24 cellular contexts compared by ENCODE assay signal in the genomic region with DNA sequence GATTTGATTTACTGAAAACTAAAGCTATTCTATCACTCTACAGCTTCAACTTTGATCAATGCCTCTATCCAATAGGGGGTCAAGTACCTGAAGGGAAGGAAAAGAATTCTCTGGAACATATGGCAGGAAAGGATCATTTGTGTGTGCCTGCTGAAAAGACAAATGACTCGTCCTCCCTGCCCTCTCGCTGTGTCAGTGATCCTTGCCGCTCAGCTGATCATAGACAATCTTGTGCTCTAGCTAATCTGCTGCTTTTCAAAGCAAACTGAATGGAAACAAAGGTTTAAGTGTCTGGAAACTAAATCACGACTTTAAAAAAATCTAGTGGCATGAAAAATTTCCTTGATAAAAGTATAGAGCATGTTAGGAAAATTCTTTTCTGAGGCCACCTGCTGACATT.
A peak's percentile ranks its signal among the peaks of the same experiment; 100 is the strongest.
DNase-seq lines count a peak whose midpoint lies in the region; ATAC-seq, FAIRE-seq and TF ChIP-seq lines count a peak whose summit lies in the region.
"Had no signal": no experiment of that assay in that cellular context is flagged by ENCODE, and none has a peak within 500 bp of the region (broad histone marks: within the 10 kb centered on the region; RNA-seq: fewer than 3 reads in every experiment).

No MANE protein-coding gene starts in this region.

- TF ChIP-seq CTCF in cardiac muscle cell (IDR thresholded peaks at IDR 0.05; ENCODE audit: low read depth, low read length) = no peak
- TF ChIP-seq CTCF in bronchial epithelial cell (IDR thresholded peaks at IDR 0.05; ENCODE audit: insufficient read depth, low read length, severe bottlenecking) = no peak

- DNase-seq in cardiac muscle cell (ENCODE audit: low read depth in 1 of 2, low spot score in 1 of 2) (no peak), cardiac septum (ENCODE audit: low spot score) (no peak), bronchial epithelial cell (ENCODE audit: low read depth) (no peak), medulla oblongata (ENCODE audit: extremely low spot score) (peak; percentile 14), sciatic nerve (ENCODE audit: low spot score) (no peak), NCI-H1694 (lab: John Stamatoyannopoulos, UW) (no peak), superior temporal gyrus (ENCODE audit: extremely low spot score) (no peak)
- DNase-seq: 8988T; CD4-positive, alpha-beta memory T cell; HCEC 1CT; KG1; NCI-H1092 treated with DMSO at 0.1 percent for 48 hours; NCI-H1436 treated with DMSO at 0.1 percent for 48 hours; NCI-H2029; NCI-H524 treated with DMSO at 0.1 percent for 48 hours; OCI-M1 had no signal

- H3K27me3 ChIP-seq in cardiac muscle cell = no peaks in the 10 kb centered on the region
- H3K27me3 ChIP-seq in bronchial epithelial cell (ENCODE audit: control insufficient read depth, insufficient read depth, low read length) = no peaks in the 10 kb centered on the region
- H3K27me3 ChIP-seq: BLaER1 treated with 17β-estradiol and CSF1 and Interleukin-3, amounts not matched to agents 10 nM and 100 nM had no signal

- H3K9me3 ChIP-seq in cardiac muscle cell (ENCODE audit: low read depth) = no peaks in the 10 kb centered on the region
- H3K9me3 ChIP-seq: BLaER1 treated with 17β-estradiol and CSF1 and Interleukin-3, amounts not matched to agents 10 nM and 100 nM had no signal

- peak; percentile 68 for FAIRE-seq in bronchial epithelial cell (lab: Jason Lieb, UNC)
- FAIRE-seq: G401.6, GM18507, HTR-8/SVneo, RCC 7860 had no signal

- peak overlapping the region; percentile 57 for H3K27ac ChIP-seq in cardiac muscle cell
- H3K27ac ChIP-seq: BLaER1 treated with 17β-estradiol and CSF1 and Interleukin-3, amounts not matched to agents 10 nM and 100 nM; SK-N-MC had no signal

- peak; percentile 61 for ATAC-seq in sciatic nerve
- ATAC-seq in HG02981 (IDR thresholded peaks at IDR 0.05; ENCODE audit: unreplicated experiment) = no peak
- ATAC-seq: GM23338 had no signal

- intact Hi-C loops in cardiac septum (cut with DNase I) = no loop called here
- intact Hi-C loops in sciatic nerve (cut with DNase I) = no loop called here

- peaks cover 17% of the 10 kb centered on the region for H3K4me1 ChIP-seq in cardiac muscle cell (ENCODE audit: low read depth)

- H3K36me3 ChIP-seq in cardiac muscle cell (no peaks in the 10 kb centered on the region), bronchial epithelial cell (ENCODE audit: control insufficient read depth, insufficient read depth, low read length) (no peaks in the 10 kb centered on the region)
- H3K36me3 ChIP-seq: BLaER1 treated with 17β-estradiol and CSF1 and Interleukin-3, amounts not matched to agents 10 nM and 100 nM had no signal

- H3K4me3 ChIP-seq in cardiac muscle cell (no peak overlapping the region), bronchial epithelial cell (ENCODE audit: low read depth, low read length) (no peak overlapping the region)
- H3K4me3 ChIP-seq: BLaER1 treated with 17β-estradiol and CSF1 and Interleukin-3, amounts not matched to agents 10 nM and 100 nM; GM23338; SK-N-MC had no signal
